In genomic region chr4:128553665-128554515, GRCh38 we compare ENCODE assay signal across 8 cellular contexts.
A peak's percentile ranks its signal among the peaks of the same experiment; 100 is the strongest.
DNase-seq lines count a peak whose midpoint lies in the region; ATAC-seq and TF ChIP-seq lines count a peak whose summit lies in the region.

No MANE protein-coding gene starts in this region.

- no peak overlapping the region for H4K8ac ChIP-seq in mesenchymal stem cell (ENCODE audit: low read length)

- H3K27ac ChIP-seq in Karpas-422 (ENCODE audit: low read length) (no peak overlapping the region), ascending aorta (peak overlapping the region; percentile 89 to 94), mesenchymal stem cell (ENCODE audit: low read length, poor library complexity, severe bottlenecking) (peak overlapping the region; percentile 100)

- H3K36me3 ChIP-seq in Karpas-422 (ENCODE audit: insufficient read depth, low read length) (no peaks in the 10 kb centered on the region), ascending aorta (no peaks in the 10 kb centered on the region), mesenchymal stem cell (ENCODE audit: control insufficient read depth in 1 of 2, insufficient read depth in 2 of 2, low read depth in 1 of 2, low read length in 2 of 2) (no peaks in the 10 kb centered on the region)

- H3K18ac ChIP-seq in mesenchymal stem cell (ENCODE audit: low read depth in 1 of 2, low read length in 2 of 2), result peak overlapping the region in 1 of 2 experiments; percentile 64

- H3K9ac ChIP-seq in Karpas-422 (ENCODE audit: low read length), result peak overlapping the region; percentile 56
- H3K9ac ChIP-seq in mesenchymal stem cell (ENCODE audit: low read length), result peak overlapping the region; percentile 94

- intact Hi-C loops in ascending aorta (cut with DNase I), result loop anchor here (1.0 to 10.0 kb wide), 4 partner anchors 25 to 541 kb away; partner anchors contain the start of genes C4orf33 and SCLT1

- peak overlapping the region; percentile 66 for H3K4me2 ChIP-seq in Karpas-422 (ENCODE audit: low read depth, low read length, poor library complexity, severe bottlenecking)
- no peak overlapping the region for H3K4me2 ChIP-seq in mesenchymal stem cell (ENCODE audit: low read length, poor library complexity, severe bottlenecking)

- H2BK120ac ChIP-seq in mesenchymal stem cell (ENCODE audit: low read depth, low read length), result peak overlapping the region; percentile 76

- peak overlapping the region; percentile 80 for H2AFZ ChIP-seq in Karpas-422 (ENCODE audit: low read length)
- H2AFZ ChIP-seq in mesenchymal stem cell (ENCODE audit: low read depth, low read length), result no peak overlapping the region

- H4K91ac ChIP-seq in mesenchymal stem cell (ENCODE audit: low read length), result peak overlapping the region; percentile 34

- TF ChIP-seq CTCF in AG10803 (conservative IDR thresholded peaks at IDR 0.05; ENCODE audit: low read length) (no peak), ascending aorta (IDR thresholded peaks at IDR 0.05) (no peak)

- no peak overlapping the region for H3K23ac ChIP-seq in mesenchymal stem cell (ENCODE audit: low read length in 2 of 2)

- 56% methylated on average over 4 of the region's 5 CpGs for WGBS in mesenchymal stem cell

- H3K9me3 ChIP-seq in Karpas-422 (ENCODE audit: low read length), result no peaks in the 10 kb centered on the region
- H3K9me3 ChIP-seq in ascending aorta, result no peaks in the 10 kb centered on the region
- no peaks in the 10 kb centered on the region for H3K9me3 ChIP-seq in mesenchymal stem cell (ENCODE audit: control insufficient read depth, low read length)

- peak overlapping the region; percentile 71 for H2BK5ac ChIP-seq in mesenchymal stem cell (ENCODE audit: low read depth, low read length, poor library complexity, severe bottlenecking)

- DNase-seq in AG10803 (ENCODE audit: low read depth) (no peak), Karpas-422 (peak; percentile 53), ascending aorta (ENCODE audit: low spot score in 2 of 2) (no peak), mesenchymal stem cell (no peak)
- no peak for DNase-seq in activated CD4-positive, alpha-beta T cell treated with anti-CD3 and anti-CD28 coated beads for 48 hours

- no peaks in the 10 kb centered on the region for H3K79me2 ChIP-seq in Karpas-422 (ENCODE audit: low read length)

- H3K4me3 ChIP-seq in AG10803 (ENCODE audit: low read length) (peak overlapping the region; percentile 70), Karpas-422 (ENCODE audit: low read length) (peak overlapping the region; percentile 53), ascending aorta (peak overlapping the region; percentile 61 to 84), mesenchymal stem cell (ENCODE audit: insufficient read depth in 1 of 2, low read depth in 1 of 2, low read length in 2 of 2) (peak overlapping the region in 1 of 2 experiments; percentile 80)

- H3K79me1 ChIP-seq in mesenchymal stem cell (replicated peaks; ENCODE audit: low read length, poor library complexity, severe bottlenecking), result no peaks in the 10 kb centered on the region

- no peak overlapping the region for H2BK15ac ChIP-seq in mesenchymal stem cell (ENCODE audit: low read depth, poor library complexity, severe bottlenecking)

- peak overlapping the region; percentile 71 for H2AK5ac ChIP-seq in mesenchymal stem cell (ENCODE audit: low read length, severe bottlenecking)

- ATAC-seq in GM18867 (IDR thresholded peaks at IDR 0.05; ENCODE audit: unreplicated experiment), result no peak
- ATAC-seq in HG03565 (IDR thresholded peaks at IDR 0.05; ENCODE audit: unreplicated experiment), result no peak
- ATAC-seq in HG03521 (IDR thresholded peaks at IDR 0.05; ENCODE audit: unreplicated experiment), result no peak

- peak overlapping the region; percentile 38 to 49 for H2BK12ac ChIP-seq in mesenchymal stem cell (ENCODE audit: low read length in 2 of 2)

- H3K4ac ChIP-seq in mesenchymal stem cell (ENCODE audit: low read depth in 1 of 2, low read length in 2 of 2), result peak overlapping the region in 1 of 2 experiments; percentile 71

- H3K14ac ChIP-seq in mesenchymal stem cell (ENCODE audit: low read length in 2 of 2), result no peak overlapping the region

- H3K4me1 ChIP-seq in Karpas-422 (ENCODE audit: low read length) (peaks cover 20% of the 10 kb centered on the region), ascending aorta (peaks cover 4 to 9% of the 10 kb centered on the region in 2 donors), mesenchymal stem cell (ENCODE audit: control insufficient read depth, insufficient read depth, low read depth, low read length) (peaks cover 10% of the 10 kb centered on the region)

- no peaks in the 10 kb centered on the region for H3K27me3 ChIP-seq in Karpas-422 (ENCODE audit: low read length)
- H3K27me3 ChIP-seq in ascending aorta, result no peaks in the 10 kb centered on the region
- H3K27me3 ChIP-seq in mesenchymal stem cell (ENCODE audit: control insufficient read depth in 1 of 2, insufficient read depth in 1 of 2, low read length in 2 of 2), result no peaks in the 10 kb centered on the region

- no peaks in the 10 kb centered on the region for H4K20me1 ChIP-seq in Karpas-422 (ENCODE audit: insufficient read depth, low read depth, low read length)

- no peaks in the 10 kb centered on the region for H3K9me2 ChIP-seq in Karpas-422 (replicated peaks; ENCODE audit: insufficient read depth, low read length)
